ENCODE assay signal across 21 cellular contexts in the genomic region with DNA sequence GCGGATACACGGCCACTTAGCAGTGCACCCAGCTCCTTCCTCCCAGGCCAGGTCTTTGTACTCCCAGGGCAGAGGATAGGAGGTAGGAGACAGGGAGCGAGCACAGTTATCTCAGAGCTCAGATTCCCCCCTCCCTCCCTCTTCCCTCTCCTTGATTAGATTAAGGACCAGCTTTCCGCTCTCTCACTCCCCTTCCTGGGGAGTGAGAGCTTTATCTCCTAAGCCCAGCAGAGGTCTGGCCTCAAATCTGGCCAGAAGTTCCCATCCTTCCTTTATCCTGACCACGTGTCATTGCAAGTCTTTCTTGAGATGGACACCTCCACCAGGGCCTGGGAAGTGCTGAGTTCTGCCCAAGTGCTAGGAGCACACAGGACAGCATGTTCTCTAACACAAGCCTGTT. TPM values are rescaled to one million over a fixed set of nuclear protein-coding genes. Genes with fewer than 3 reads are reported as not detected.
DNase-seq lines count a peak whose midpoint lies in the region; ATAC-seq lines count a peak whose summit lies in the region.
"Had no signal": no experiment of that assay in that cellular context is flagged by ENCODE, and none has a peak within 500 bp of the region (broad histone marks: within the 10 kb centered on the region; RNA-seq: fewer than 3 reads in every experiment).

No MANE protein-coding gene starts in this region.

- no peaks in the 10 kb centered on the region for H3K27me3 ChIP-seq in ACC112 (ENCODE audit: insufficient read depth, low read length)

- DNase-seq in NCI-H524 (lab: John Stamatoyannopoulos, UW) (peak; percentile 64 to 85), amniotic epithelial cell (ENCODE audit: low read depth) (peak; percentile 78), left lobe of liver (ENCODE audit: low spot score) (no peak), NCI-H2081 (lab: John Stamatoyannopoulos, UW) (no peak)
- DNase-seq in activated CD4-positive, alpha-beta T cell treated with anti-CD3 and anti-CD28 coated beads, Interleukin-2, amount 10 ng/mL, durations not matched to agents 24 days and 14 days: no peak
- DNase-seq: activated B cell treated with CpG ODN at 0.5 μM for 24 hours; activated naive CD8-positive, alpha-beta T cell treated with anti-CD3 and anti-CD28 coated beads for 36 hours; GDM1; left cardiac atrium; midbrain; NCI-H146; nephron progenitor cell; spleen; stimulated activated CD4-positive, alpha-beta T cell treated with anti-CD3 and anti-CD28 coated beads, Interleukin-4, amount 100 ng/mL, for 4 hours; T-helper 1 cell had no signal

- intact Hi-C loops in activated CD4-positive, alpha-beta T cell treated with anti-CD3 and anti-CD28 coated beads, Interleukin-2, amount 10 ng/mL, durations not matched to agents 24 days and 14 days (cut with micrococcal nuclease): no loop called here

- no peak overlapping the region for H3K27ac Mint-ChIP-seq in activated CD4-positive, alpha-beta T cell treated with anti-CD3 and anti-CD28 coated beads, Interleukin-2, amount 10 ng/mL, durations not matched to agents 24 days and 14 days
- H3K27ac Mint-ChIP-seq: activated B cell treated with CpG ODN at 0.5 μM for 24 hours; activated naive CD8-positive, alpha-beta T cell treated with anti-CD3 and anti-CD28 coated beads for 36 hours; nephron progenitor cell had no signal

- H3K9me3 Mint-ChIP-seq in activated CD4-positive, alpha-beta T cell treated with anti-CD3 and anti-CD28 coated beads, Interleukin-2, amount 10 ng/mL, durations not matched to agents 24 days and 14 days: no peaks in the 10 kb centered on the region
- H3K9me3 Mint-ChIP-seq: activated B cell treated with CpG ODN at 0.5 μM for 24 hours; activated naive CD8-positive, alpha-beta T cell treated with anti-CD3 and anti-CD28 coated beads for 36 hours had no signal

- peak overlapping the region; percentile 13; the same call in 1 of the 2 replicates for H3K27ac ChIP-seq in ACC112 (ENCODE audit: low read depth, low read length)
- H3K27ac ChIP-seq: C4-2B, prostate gland, spleen had no signal

- peaks cover 12% of the 10 kb centered on the region for H3K27me3 Mint-ChIP-seq in activated CD4-positive, alpha-beta T cell treated with anti-CD3 and anti-CD28 coated beads, Interleukin-2, amount 10 ng/mL, durations not matched to agents 24 days and 14 days

- peaks cover 21% of the 10 kb centered on the region; the same call in 1 of the 2 replicates for H3K36me3 ChIP-seq in ACC112 (ENCODE audit: insufficient read depth, low read length)
- H3K36me3 ChIP-seq: prostate gland had no signal

- no peak overlapping the region for H3K4me3 Mint-ChIP-seq in activated CD4-positive, alpha-beta T cell treated with anti-CD3 and anti-CD28 coated beads, Interleukin-2, amount 10 ng/mL, durations not matched to agents 24 days and 14 days
- H3K4me3 Mint-ChIP-seq: activated B cell treated with CpG ODN at 0.5 μM for 24 hours; activated naive CD8-positive, alpha-beta T cell treated with anti-CD3 and anti-CD28 coated beads for 36 hours; nephron progenitor cell had no signal

- no peak overlapping the region for H2AFZ ChIP-seq in ACC112 (ENCODE audit: low read length, unreplicated experiment)

- ATAC-seq in left lobe of liver (peak; percentile 9), HG03280 (IDR thresholded peaks at IDR 0.05; ENCODE audit: unreplicated experiment) (no peak), GM21717 (IDR thresholded peaks at IDR 0.05; ENCODE audit: unreplicated experiment) (no peak)
- ATAC-seq: A549 had no signal

- H3K36me3 Mint-ChIP-seq in activated CD4-positive, alpha-beta T cell treated with anti-CD3 and anti-CD28 coated beads, Interleukin-2, amount 10 ng/mL, durations not matched to agents 24 days and 14 days (ENCODE audit: low read depth): no peaks in the 10 kb centered on the region
- H3K36me3 Mint-ChIP-seq: activated naive CD8-positive, alpha-beta T cell treated with anti-CD3 and anti-CD28 coated beads for 36 hours had no signal

- peaks cover 14% of the 10 kb centered on the region for H3K4me1 Mint-ChIP-seq in activated CD4-positive, alpha-beta T cell treated with anti-CD3 and anti-CD28 coated beads, Interleukin-2, amount 10 ng/mL, durations not matched to agents 24 days and 14 days

- peaks cover 30% of the 10 kb centered on the region for H3K4me1 ChIP-seq in ACC112 (ENCODE audit: control insufficient read depth, insufficient read depth, low read length, unreplicated experiment)
- H3K4me1 ChIP-seq: prostate gland had no signal

- no peak overlapping the region for H3K4me3 ChIP-seq in ACC112 (ENCODE audit: low read depth, low read length)
- H3K4me3 ChIP-seq: A549, prostate gland, spleen had no signal

- H3K79me2 ChIP-seq in ACC112 (ENCODE audit: control insufficient read depth, insufficient read depth, low read length, unreplicated experiment): peaks cover 36% of the 10 kb centered on the region

RNA-seq across cellular contexts. Expression of a gene that starts 5.1 kb away (rescaled TPM):
- 15.4 TPM for total RNA-seq in left lobe of liver
- total RNA-seq in activated CD4-positive, alpha-beta T cell treated with anti-CD3 and anti-CD28 coated beads, Interleukin-2, amount 10 ng/mL, durations not matched to agents 24 days and 14 days: 3.3 and 3.5 TPM in 2 replicates

Comparison
In these comparisons a context has a peak if more than half of its experiments do, and no peak if none do; other contexts are left out.
1. DNase-seq: peak in NCI-H524 (2 of 2) and amniotic epithelial cell (single experiment); none in left lobe of liver (single experiment), NCI-H2081 (0 of 2) and activated CD4-positive, alpha-beta T cell treated with anti-CD3 and anti-CD28 coated beads, Interleukin-2, amount 10 ng/mL, durations not matched to agents 24 days and 14 days (single experiment).